ENCODE assay signal across 8 cellular contexts in the genomic region with DNA sequence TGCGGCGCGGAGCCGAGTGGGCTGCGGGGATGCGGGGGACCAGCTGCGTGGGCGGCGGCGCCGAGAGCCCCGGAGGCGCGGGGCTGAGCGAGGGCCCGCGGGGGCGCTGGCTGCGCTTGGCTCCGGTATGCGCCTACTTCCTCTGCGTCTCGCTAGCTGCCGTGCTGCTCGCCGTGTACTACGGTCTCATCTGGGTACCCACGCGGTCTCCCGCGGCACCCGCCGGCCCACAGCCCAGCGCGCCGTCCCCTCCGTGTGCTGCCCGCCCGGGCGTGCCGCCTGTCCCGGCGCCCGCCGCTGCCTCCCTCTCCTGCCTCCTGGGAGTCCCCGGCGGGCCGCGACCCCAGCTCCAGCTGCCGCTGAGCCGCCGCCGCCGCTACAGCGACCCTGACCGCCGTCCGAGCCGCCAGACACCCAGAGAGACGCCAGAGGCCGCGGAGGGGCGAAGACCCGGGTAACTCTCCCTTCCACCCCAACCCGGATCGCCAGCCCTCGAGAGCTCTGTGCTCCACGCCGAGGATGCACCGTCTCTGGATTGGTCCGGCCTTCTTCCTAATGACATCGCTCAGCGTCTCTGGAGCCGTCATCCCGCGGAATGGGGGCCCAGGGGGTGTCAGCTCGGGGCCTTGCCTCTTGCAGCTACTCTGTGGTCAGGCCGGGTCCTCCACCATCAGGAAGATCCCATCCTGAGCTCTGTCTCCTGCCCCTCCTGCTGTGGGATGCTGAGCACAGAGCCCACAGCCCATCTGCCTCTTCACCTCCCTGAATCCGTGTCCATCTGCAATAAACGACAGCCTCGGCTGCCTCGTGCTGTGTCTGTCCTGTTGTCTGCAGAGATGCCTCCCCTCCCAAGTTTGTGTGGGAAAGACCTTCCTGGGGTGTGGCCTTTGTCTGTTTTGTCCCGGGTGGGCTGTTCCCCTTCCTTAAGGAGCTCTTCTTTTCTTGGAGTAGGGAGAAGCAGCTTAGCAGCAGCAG. TPM values are rescaled to one million over a fixed set of nuclear protein-coding genes. Genes with fewer than 3 reads are reported as not detected.
DNase-seq lines count a peak whose midpoint lies in the region; ATAC-seq and TF ChIP-seq lines count a peak whose summit lies in the region.

No MANE protein-coding gene starts in this region.

- DNase-seq in CD4-positive, CD25-positive, alpha-beta regulatory T cell, result peak in 1 of 3 donors; percentile 20
- no peak for DNase-seq in SW 1271 (lab: John Stamatoyannopoulos, UW)
- no peak for DNase-seq in SKM-1 (lab: John Stamatoyannopoulos, UW; ENCODE audit: unreplicated experiment)

- H3K4me1 ChIP-seq in CD4-positive, CD25-positive, alpha-beta regulatory T cell (ENCODE audit: control insufficient read depth, insufficient read depth, low read length, poor library complexity, severe bottlenecking), result peaks cover 22% of the 10 kb centered on the region
- peaks cover 10% of the 10 kb centered on the region for H3K4me1 ChIP-seq in OCI-LY3 (ENCODE audit: low read length)
- H3K4me1 ChIP-seq in ectodermal cell (ENCODE audit: control insufficient read depth, insufficient read depth, low read length), result peaks cover 16% of the 10 kb centered on the region
- H3K4me1 ChIP-seq in muscle layer of colon (ENCODE audit: insufficient read depth, low read length), result peaks cover 28% of the 10 kb centered on the region

- no peaks in the 10 kb centered on the region for H3K27me3 ChIP-seq in CD4-positive, CD25-positive, alpha-beta regulatory T cell (ENCODE audit: control insufficient read depth, insufficient read depth, low read length)
- H3K27me3 ChIP-seq in OCI-LY3 (ENCODE audit: low read depth, low read length) (no peaks in the 10 kb centered on the region), ectodermal cell (ENCODE audit: control insufficient read depth, insufficient read depth, low read length, poor library complexity, severe bottlenecking) (peaks cover 11% of the 10 kb centered on the region), muscle layer of colon (ENCODE audit: control insufficient read depth in 1 of 2, insufficient read depth in 2 of 2, low read length in 2 of 2) (no peaks in the 10 kb centered on the region)

- H3K4me1 Mint-ChIP-seq in CD4-positive, CD25-positive, alpha-beta regulatory T cell, result peaks cover 0 to 29% (median 8%) of the 10 kb centered on the region in 4 donors

- H3K36me3 Mint-ChIP-seq in CD4-positive, CD25-positive, alpha-beta regulatory T cell, result peaks cover 7% of the 10 kb centered on the region

- peak overlapping the region; percentile 41 for H3K27ac ChIP-seq in CD4-positive, CD25-positive, alpha-beta regulatory T cell (ENCODE audit: insufficient read depth, low read length, poor library complexity, severe bottlenecking)
- H3K27ac ChIP-seq in OCI-LY3 (ENCODE audit: low read length) (no peak overlapping the region), ectodermal cell (ENCODE audit: insufficient read depth, low read depth, low read length, poor library complexity, severe bottlenecking) (no peak overlapping the region), muscle layer of colon (ENCODE audit: low read depth, low read length) (peak overlapping the region; percentile 48)

- peaks cover 5% of the 10 kb centered on the region for H3K36me3 ChIP-seq in CD4-positive, CD25-positive, alpha-beta regulatory T cell (ENCODE audit: control insufficient read depth, insufficient read depth, low read length)
- H3K36me3 ChIP-seq in OCI-LY3 (replicated peaks; ENCODE audit: low read depth, low read length), result peaks cover 4% of the 10 kb centered on the region
- H3K36me3 ChIP-seq in ectodermal cell (ENCODE audit: control insufficient read depth, insufficient read depth, low read length), result peaks cover 4% of the 10 kb centered on the region
- peaks cover 17% of the 10 kb centered on the region for H3K36me3 ChIP-seq in muscle layer of colon (ENCODE audit: insufficient read depth, low read length)

- H3K4me3 Mint-ChIP-seq in CD4-positive, CD25-positive, alpha-beta regulatory T cell, result peak overlapping the region; percentile 82 to 93 (median 83)

- H4K20me1 ChIP-seq in OCI-LY3 (ENCODE audit: insufficient read depth, low read length), result peaks cover 8% of the 10 kb centered on the region; the same call in 1 of the 2 replicates

- WGBS in ectodermal cell, 2 experiments, result 5% methylated on average over 83 of the region's 83 CpGs

- H3K4me2 ChIP-seq in OCI-LY3 (ENCODE audit: low read length), result peak overlapping the region; percentile 72

- peaks cover 7% of the 10 kb centered on the region for H3K27me3 Mint-ChIP-seq in CD4-positive, CD25-positive, alpha-beta regulatory T cell

- H3K9me3 ChIP-seq in CD4-positive, CD25-positive, alpha-beta regulatory T cell (ENCODE audit: control insufficient read depth in 2 of 2, low read length in 2 of 2), result no peaks in the 10 kb centered on the region
- H3K9me3 ChIP-seq in OCI-LY3 (ENCODE audit: insufficient read depth, low read length) (no peaks in the 10 kb centered on the region), ectodermal cell (ENCODE audit: control insufficient read depth, low read length) (no peaks in the 10 kb centered on the region), muscle layer of colon (ENCODE audit: low read length) (no peaks in the 10 kb centered on the region)

- H3K27ac Mint-ChIP-seq in CD4-positive, CD25-positive, alpha-beta regulatory T cell, result peak overlapping the region; percentile 12 to 87 (median 85)

- no peak overlapping the region for H3K4me3 ChIP-seq in CD4-positive, CD25-positive, alpha-beta regulatory T cell (ENCODE audit: low read depth, low read length)
- peak overlapping the region; percentile 76 for H3K4me3 ChIP-seq in OCI-LY3 (ENCODE audit: low read length)
- H3K4me3 ChIP-seq in ectodermal cell (ENCODE audit: insufficient read depth, low read depth, low read length), result peak overlapping the region; percentile 54
- peak overlapping the region; percentile 15 to 47 for H3K4me3 ChIP-seq in muscle layer of colon (ENCODE audit: low read depth in 1 of 2, low read length in 2 of 2)

- peak; percentile 14 to 22 for ATAC-seq in CD4-positive, CD25-positive, alpha-beta regulatory T cell (ENCODE audit: low read depth in 2 of 2)
- peak; percentile 26 for ATAC-seq in GM21529 (IDR thresholded peaks at IDR 0.05; ENCODE audit: unreplicated experiment)
- no peak for ATAC-seq in HG03280 (IDR thresholded peaks at IDR 0.05; ENCODE audit: unreplicated experiment)

- H3K9me3 Mint-ChIP-seq in CD4-positive, CD25-positive, alpha-beta regulatory T cell, result peaks cover 0 to 1% (median 0%) of the 10 kb centered on the region in 7 donors

- TF ChIP-seq CTCF in OCI-LY3 (IDR thresholded peaks at IDR 0.05; ENCODE audit: low read depth, low read length), result no peak

- H3K79me2 ChIP-seq in OCI-LY3 (ENCODE audit: low read length), result no peaks in the 10 kb centered on the region

- H3K9ac ChIP-seq in OCI-LY3 (ENCODE audit: low read length), result no peak overlapping the region
- H3K9ac ChIP-seq in muscle layer of colon (ENCODE audit: low read length), result no peak overlapping the region

- no peak overlapping the region for H2AFZ ChIP-seq in OCI-LY3 (ENCODE audit: low read depth, low read length)

RNA-seq across cellular contexts. Expression of gene INAFM1, which starts 0.5 kb away (rescaled TPM):
- 11.0 TPM for total RNA-seq in CD4-positive, CD25-positive, alpha-beta regulatory T cell
- 1 to 10 TPM; 1.5 to 3.6 (median 2.1) TPM for polyA plus RNA-seq in CD4-positive, CD25-positive, alpha-beta regulatory T cell
- polyA plus RNA-seq in ectodermal cell (2013, experiment 1 of 4), result 8.4 TPM
- 9.1 TPM for polyA plus RNA-seq in ectodermal cell (2013, experiment 2 of 4)
- polyA plus RNA-seq in ectodermal cell (2013, experiment 3 of 4), result 9.6 TPM
- polyA plus RNA-seq in ectodermal cell (2013, experiment 4 of 4), result 10.0 TPM

RNA-seq across cellular contexts. Expression of gene CCDC9, which starts 18.9 kb away (rescaled TPM):
- total RNA-seq in CD4-positive, CD25-positive, alpha-beta regulatory T cell, result 44.1 TPM
- polyA plus RNA-seq in CD4-positive, CD25-positive, alpha-beta regulatory T cell, result 10 to 100 TPM in 3 of 4 donors, 1 to 10 TPM in 1; 7.3 to 14.5 (median 12.6) TPM
- 35.5 TPM for polyA plus RNA-seq in ectodermal cell (2013, experiment 1 of 4)
- 34.5 TPM for polyA plus RNA-seq in ectodermal cell (2013, experiment 2 of 4)
- polyA plus RNA-seq in ectodermal cell (2013, experiment 3 of 4), result 21.2 TPM
- 21.1 TPM for polyA plus RNA-seq in ectodermal cell (2013, experiment 4 of 4)

RNA-seq across cellular contexts. Expression of gene C5AR1, which starts 34.5 kb away (rescaled TPM):
- 0.91 TPM for total RNA-seq in CD4-positive, CD25-positive, alpha-beta regulatory T cell
- under 1 TPM in 1 of 4 donors, not detected in 3; 0.22 TPM for polyA plus RNA-seq in CD4-positive, CD25-positive, alpha-beta regulatory T cell
- not detected for polyA plus RNA-seq in ectodermal cell (2013, experiment 1 of 4)
- polyA plus RNA-seq in ectodermal cell (2013, experiment 2 of 4), result 0.37 TPM
- 0.16 TPM for polyA plus RNA-seq in ectodermal cell (2013, experiment 3 of 4)
- polyA plus RNA-seq in ectodermal cell (2013, experiment 4 of 4), result 0.12 TPM

RNA-seq across cellular contexts. Expression of gene BBC3, which starts 44.2 kb away (rescaled TPM):
- 21.2 TPM for total RNA-seq in CD4-positive, CD25-positive, alpha-beta regulatory T cell
- polyA plus RNA-seq in CD4-positive, CD25-positive, alpha-beta regulatory T cell, result 1 to 10 TPM; 4.2 to 6.7 (median 5.4) TPM
- 17.5 TPM for polyA plus RNA-seq in ectodermal cell (2013, experiment 1 of 4)
- 15.1 TPM for polyA plus RNA-seq in ectodermal cell (2013, experiment 2 of 4)
- 14.1 TPM for polyA plus RNA-seq in ectodermal cell (2013, experiment 3 of 4)
- 15.8 TPM for polyA plus RNA-seq in ectodermal cell (2013, experiment 4 of 4)

RNA-seq across cellular contexts. Expression of gene C5AR2, which starts 56.8 kb away (rescaled TPM):
- total RNA-seq in CD4-positive, CD25-positive, alpha-beta regulatory T cell, result 1.9 TPM
- polyA plus RNA-seq in CD4-positive, CD25-positive, alpha-beta regulatory T cell, result under 1 TPM; 0.09 to 0.33 (median 0.21) TPM
- not detected for polyA plus RNA-seq in ectodermal cell (2013, experiment 1 of 4)
- not detected for polyA plus RNA-seq in ectodermal cell (2013, experiment 2 of 4)
- not detected for polyA plus RNA-seq in ectodermal cell (2013, experiment 3 of 4)
- polyA plus RNA-seq in ectodermal cell (2013, experiment 4 of 4), result not detected

Comparison
In these comparisons a context has a peak if more than half of its experiments do, and no peak if none do; other contexts are left out.
1. H3K27ac ChIP-seq: peak in CD4-positive, CD25-positive, alpha-beta regulatory T cell (single experiment) and muscle layer of colon (single experiment); none in OCI-LY3 (single experiment) and ectodermal cell (single experiment).